ENCODE assay signal across 9 cellular contexts in genomic region chr18:11518788-11519685, GRCh38.
A peak's percentile ranks its signal among the peaks of the same experiment; 100 is the strongest.
DNase-seq lines count a peak whose midpoint lies in the region; ATAC-seq and TF ChIP-seq lines count a peak whose summit lies in the region.
"Had no signal": no experiment of that assay in that cellular context is flagged by ENCODE, and none has a peak within 500 bp of the region (broad histone marks: within the 10 kb centered on the region; RNA-seq: fewer than 3 reads in every experiment).

No MANE protein-coding gene starts in this region.

- H3K4me3 Mint-ChIP-seq in CD4-positive, alpha-beta T cell: no peak overlapping the region
- H3K4me3 Mint-ChIP-seq: activated B cell treated with CpG ODN at 0.5 μM for 24 hours had no signal

- H3K27me3 ChIP-seq in CD4-positive, alpha-beta T cell (ENCODE audit: control insufficient read depth, insufficient read depth, low read length): no peaks in the 10 kb centered on the region
- no peaks in the 10 kb centered on the region for H3K27me3 ChIP-seq in hepatocyte
- H3K27me3 ChIP-seq in sigmoid colon: no peaks in the 10 kb centered on the region

- no peaks in the 10 kb centered on the region for H3K79me2 ChIP-seq in hepatocyte

- H3K27ac Mint-ChIP-seq in CD4-positive, alpha-beta T cell: no peak overlapping the region
- H3K27ac Mint-ChIP-seq: activated B cell treated with CpG ODN at 0.5 μM for 24 hours had no signal

- H3K36me3 ChIP-seq in hepatocyte (replicated peaks; ENCODE audit: insufficient read depth, low read depth) (no peaks in the 10 kb centered on the region), sigmoid colon (no peaks in the 10 kb centered on the region)

- no peaks in the 10 kb centered on the region for H3K9me3 Mint-ChIP-seq in CD4-positive, alpha-beta T cell
- H3K9me3 Mint-ChIP-seq: activated B cell treated with CpG ODN at 0.5 μM for 24 hours had no signal

- H4K20me1 ChIP-seq in hepatocyte (ENCODE audit: insufficient read depth, poor library complexity, severe bottlenecking): no peaks in the 10 kb centered on the region

- H3K9me2 ChIP-seq in hepatocyte (replicated peaks; ENCODE audit: insufficient read depth): no peaks in the 10 kb centered on the region

- no peak overlapping the region for H3K4me2 ChIP-seq in hepatocyte

- no peaks in the 10 kb centered on the region for H3K4me1 Mint-ChIP-seq in CD4-positive, alpha-beta T cell (ENCODE audit: low read depth)
- H3K4me1 Mint-ChIP-seq: activated B cell treated with CpG ODN at 0.5 μM for 24 hours had no signal

- H3K9me3 ChIP-seq in CD4-positive, alpha-beta T cell (ENCODE audit: control insufficient read depth, low read length): no peaks in the 10 kb centered on the region
- H3K9me3 ChIP-seq in hepatocyte (ENCODE audit: low read depth): no peaks in the 10 kb centered on the region
- H3K9me3 ChIP-seq in sigmoid colon: no peaks in the 10 kb centered on the region

- H3K27me3 Mint-ChIP-seq in CD4-positive, alpha-beta T cell: no peaks in the 10 kb centered on the region

- H2AFZ ChIP-seq in hepatocyte: no peak overlapping the region

- intact Hi-C loops in CD4-positive, alpha-beta T cell (cut with DNase I, micrococcal nuclease): no loop called here
- intact Hi-C loops in sigmoid colon (cut with DNase I): no loop called here

- no peaks in the 10 kb centered on the region for H3K36me3 Mint-ChIP-seq in CD4-positive, alpha-beta T cell (ENCODE audit: low read depth)

- no peak for ATAC-seq in CD4-positive, alpha-beta T cell (ENCODE audit: poor library complexity)
- ATAC-seq in GM18867 (IDR thresholded peaks at IDR 0.05; ENCODE audit: unreplicated experiment) (peak; percentile 82), HG03060 (IDR thresholded peaks at IDR 0.05; ENCODE audit: low read depth, unreplicated experiment) (peak; percentile 62)

- POLR2A ChIA-PET in CD4-positive, alpha-beta T cell (lab: Charles Lee): no interaction called here

- TF ChIP-seq POLR2A in sigmoid colon (IDR thresholded peaks at IDR 0.05): no peak

- TF ChIP-seq CTCF in CD4-positive, alpha-beta T cell (IDR thresholded peaks at IDR 0.05): peak; percentile 31
- TF ChIP-seq CTCF in hepatocyte (IDR thresholded peaks at IDR 0.05; ENCODE audit: poor library complexity) (peak; percentile 64), sigmoid colon (IDR thresholded peaks at IDR 0.05) (peak in 1 of 4 experiments; percentile 27)

- no peak for DNase-seq in CD4-positive, alpha-beta T cell
- peak; percentile 66 for DNase-seq in NCI-H524 treated with DMSO at 0.1 percent for 48 hours (lab: John Stamatoyannopoulos, UW)
- DNase-seq in activated T-cell treated with anti-CD3 and anti-CD28 coated beads, Interleukin-2, amount 50 U/mL, for 48 hours: peak; percentile 64 to 66
- DNase-seq in hepatocyte (ENCODE audit: low spot score): peak; percentile 73
- DNase-seq in stimulated activated CD4-positive, alpha-beta T cell treated with anti-CD3 and anti-CD28 coated beads, Interleukin-4, amount 100 ng/mL, for 1 hour: peak; percentile 21
- no peak for DNase-seq in sigmoid colon
- DNase-seq: activated B cell treated with CpG ODN at 0.5 μM for 24 hours had no signal

- no peak overlapping the region for H3K27ac ChIP-seq in CD4-positive, alpha-beta T cell (ENCODE audit: low read depth, low read length)
- no peak overlapping the region for H3K27ac ChIP-seq in hepatocyte
- H3K27ac ChIP-seq in sigmoid colon: no peak overlapping the region

- H3K4me3 ChIP-seq in hepatocyte (no peak overlapping the region), sigmoid colon (no peak overlapping the region)

- CTCF ChIA-PET in CD4-positive, alpha-beta T cell (lab: Charles Lee): interaction anchor here (0.6 kb wide), 1 partner anchor 410 kb away, joined by 3 read pairs; no protein-coding TSS in a partner anchor

- 55% methylated on average over 24 of the region's 24 CpGs for whole genome bisulfite sequencing in hepatocyte (ENCODE audit: low lambda C conversion rate, missing lambda C conversion rate)
- 54 to 60% methylated on average over 24 of the region's 24 CpGs for WGBS in sigmoid colon, 2 donors

- no peak for TF ChIP-seq EP300 in sigmoid colon (IDR thresholded peaks at IDR 0.05)

- no peaks in the 10 kb centered on the region for H3K4me1 ChIP-seq in hepatocyte (ENCODE audit: insufficient read depth)
- H3K4me1 ChIP-seq in sigmoid colon: no peaks in the 10 kb centered on the region

Comparison
In these comparisons a context has a peak if more than half of its experiments do, and no peak if none do; other contexts are left out.
1. DNase-seq: peak in NCI-H524 treated with DMSO at 0.1 percent for 48 hours (single experiment), activated T-cell treated with anti-CD3 and anti-CD28 coated beads, Interleukin-2, amount 50 U/mL, for 48 hours (2 of 2), hepatocyte (single experiment) and stimulated activated CD4-positive, alpha-beta T cell treated with anti-CD3 and anti-CD28 coated beads, Interleukin-4, amount 100 ng/mL, for 1 hour (single experiment); none in CD4-positive, alpha-beta T cell (0 of 10) and sigmoid colon (single experiment).